Comparison of ENCODE assay signal across 8 cellular contexts in genomic region chr16:68236804-68237242, GRCh38. TPM values are rescaled to one million over a fixed set of nuclear protein-coding genes. Genes with fewer than 3 reads are reported as not detected.
DNase-seq lines count a peak whose midpoint lies in the region; ATAC-seq, FAIRE-seq and TF ChIP-seq lines count a peak whose summit lies in the region.

No MANE protein-coding gene starts in this region.

- H3K4me2 ChIP-seq in A549 = peak overlapping the region; percentile 79

- H3K27ac ChIP-seq in A549 (peak overlapping the region; percentile 82 to 92), HEK293 (ENCODE audit: extremely low read depth, low read depth, low read length) (peak overlapping the region; percentile 75), transverse colon (peak overlapping the region; percentile 91 to 94 (median 92))

- no peak; a peak in 1 of 6 replicates for ATAC-seq in A549

- TF ChIP-seq EP300 in A549 (IDR thresholded peaks at IDR 0.05) (no peak), transverse colon (IDR thresholded peaks at IDR 0.05; ENCODE audit: low read depth) (no peak)

- in situ Hi-C loops in transverse colon (cut with MboI; ENCODE audit: low pct_ligation_motif_present in 1 of 4, low pct_unique_long_range_greater_than_20kb in 1 of 4, low sequenced_read_pairs in 3 of 4) = loop anchor here in 1 of 4 donors (25.0 kb wide), 1 partner anchor 150 kb away; the partner anchor contains the start of gene NFATC3

- DNase-seq in A549 (ENCODE audit: low read depth in 1 of 2, low spot score in 1 of 2) (no peak), lower leg skin (ENCODE audit: low spot score in 2 of 2) (no peak), transverse colon (peak; percentile 38), NOMO-1 treated with dmso at 0.1 percent for 144 hours (lab: John Stamatoyannopoulos, UW; ENCODE audit: unreplicated experiment) (no peak), NOMO-1 treated with DMSO at 0.1 percent for 48 hours (lab: John Stamatoyannopoulos, UW; ENCODE audit: unreplicated experiment) (no peak), medulla oblongata (ENCODE audit: extremely low spot score) (no peak)

- H3K36me3 ChIP-seq in HEK293 (ENCODE audit: control insufficient read depth in 2 of 2, insufficient read depth in 1 of 2, low read length in 2 of 2) = peaks cover 0 to 14% of the 10 kb centered on the region in 2 experiments; a peak in 1 of 3 replicates
- H3K36me3 ChIP-seq in transverse colon = no peaks in the 10 kb centered on the region

- FAIRE-seq in A549 (lab: Jason Lieb, UNC) = no peak

- WGBS in A549 (ENCODE audit: missing lambda C conversion rate) = 87% methylated on average over 21 of the region's 21 CpGs
- 14 to 17% methylated on average over 21 of the region's 21 CpGs for WGBS in lower leg skin, 2 donors
- 22% methylated on average over 20 of the region's 21 CpGs; no CpG with 5 or more reads in 1 of the 2 donors for WGBS in transverse colon (ENCODE audit: low coverage in 1 of 2), 2 donors

- no peak for TF ChIP-seq RAD21 in A549 (conservative IDR thresholded peaks at IDR 0.05 in 1 of 2, IDR thresholded peaks at IDR 0.05 in 1 of 2)

- H3K4me3 ChIP-seq in A549 (peak overlapping the region; percentile 45), HEK293 (ENCODE audit: low read depth, low read length) (peak overlapping the region; percentile 34; the same call in 1 of the 2 replicates), lower leg skin (ENCODE audit: low read depth, poor library complexity, severe bottlenecking) (peak overlapping the region; percentile 42), transverse colon (peak overlapping the region; percentile 33 to 62 (median 48))

- CTCF ChIA-PET in A549 (lab: Yijun Ruan, JAX) = interaction anchor here (0.8 to 2.9 kb wide), 3 partner anchors 9 to 146 kb away, joined by 4 to 11 read pairs (median 5); no protein-coding TSS in a partner anchor
- CTCF ChIA-PET in HEK293 (lab: Yijun Ruan, JAX) = interaction anchor here (0.7 to 1.5 kb wide), 6 partner anchors 25 to 274 kb away, joined by 3 to 5 read pairs (median 3); partner anchors contain the start of gene SLC7A6

- intact Hi-C loops in lower leg skin (cut with DNase I; ENCODE audit: low total_unique reads) (loop anchor here (10.0 kb wide), 1 partner anchor 152 kb away; the partner anchor contains the start of gene NFATC3), transverse colon (cut with DNase I; ENCODE audit: low total_unique reads) (loop anchor here (10.0 kb wide), 1 partner anchor 152 kb away; the partner anchor contains the start of gene NFATC3)

- H3K27ac Mint-ChIP-seq in brain = peak overlapping the region; percentile 69 to 85 (median 78)

- no peaks in the 10 kb centered on the region for H3K36me3 Mint-ChIP-seq in brain

- H3K4me1 ChIP-seq in A549 = peaks cover 15% of the 10 kb centered on the region
- H3K4me1 ChIP-seq in HEK293 (ENCODE audit: control insufficient read depth, insufficient read depth, low read length) = peaks cover 7% of the 10 kb centered on the region; the same call in 1 of the 2 replicates
- H3K4me1 ChIP-seq in transverse colon = peaks cover 11 to 57% (median 39%) of the 10 kb centered on the region in 4 donors

- POLR2A ChIA-PET in A549 (lab: Yijun Ruan, JAX) = interaction anchor here (0.5 to 1.8 kb wide), 11 partner anchors 9 to 284 kb away, joined by 3 to 29 read pairs (median 4); partner anchors contain the start of genes NFATC3, PLA2G15, PRMT7 and SLC7A6
- POLR2A ChIA-PET in HEK293 (lab: Yijun Ruan, JAX) = interaction anchor here (0.8 to 3.3 kb wide), 13 partner anchors 8 to 301 kb away, joined by 3 to 34 read pairs (median 9); partner anchors contain the start of genes DDX28, DUS2, NFATC3 and PLA2G15

- H3K27me3 Mint-ChIP-seq in brain = peaks cover 48% of the 10 kb centered on the region

- H3K9me3 ChIP-seq in A549 = no peaks in the 10 kb centered on the region
- H3K9me3 ChIP-seq in HEK293 (ENCODE audit: control insufficient read depth, insufficient read depth, low read depth, low read length) = no peaks in the 10 kb centered on the region
- H3K9me3 ChIP-seq in transverse colon = no peaks in the 10 kb centered on the region

- no peak for TF ChIP-seq POLR2A in A549 (IDR thresholded peaks at IDR 0.05; ENCODE audit: low read length)
- TF ChIP-seq POLR2A in lower leg skin (IDR thresholded peaks at IDR 0.05) = no peak
- TF ChIP-seq POLR2A in transverse colon (IDR thresholded peaks at IDR 0.05) = no peak

- peak overlapping the region; percentile 85 to 94 (median 89) for H3K4me3 Mint-ChIP-seq in brain

- H3K4me1 Mint-ChIP-seq in brain = peaks cover 19% of the 10 kb centered on the region

- H3K9me3 Mint-ChIP-seq in brain = peaks cover 0 to 5% (median 0%) of the 10 kb centered on the region in 5 experiments

- no peaks in the 10 kb centered on the region for H3K27me3 ChIP-seq in transverse colon

- no peak for TF ChIP-seq CTCF in A549 (IDR thresholded peaks at IDR 0.05)
- TF ChIP-seq CTCF in HEK293 (tag by site-specific recombination; IDR thresholded peaks at IDR 0.05) = no peak
- no peak for TF ChIP-seq CTCF in brain (conservative IDR thresholded peaks at IDR 0.05)
- TF ChIP-seq CTCF in lower leg skin (IDR thresholded peaks at IDR 0.05) = no peak
- no peak for TF ChIP-seq CTCF in transverse colon (IDR thresholded peaks at IDR 0.05)

TF ChIP-seq in A549, 52 proteins besides CTCF, POLR2A, EP300 and RAD21:
- TF ChIP-seq EHF (CRISPR knock-in tag; IDR thresholded peaks at IDR 0.05) = no peak
- TF ChIP-seq FOXS1 (CRISPR knock-in tag; IDR thresholded peaks at IDR 0.05) = no peak

TF ChIP-seq in HEK293, 187 proteins besides CTCF, POLR2A, EP300 and RAD21:
- 0 out of 2 replicates have a peak, but pooled peaks have one; percentile 3 for TF ChIP-seq GLIS2 (tag by site-specific recombination; IDR thresholded peaks at IDR 0.05)
- peak; percentile 35; the same call in 1 of the 2 replicates for TF ChIP-seq ZNF394 (tag by site-specific recombination; IDR thresholded peaks at IDR 0.05; ENCODE audit: borderline replicate concordance)
- no peak for TF ChIP-seq TRIM28 (IDR thresholded peaks at IDR 0.05; ENCODE audit: borderline replicate concordance, low read length)
- TF ChIP-seq ZNF24 (tag by site-specific recombination; IDR thresholded peaks at IDR 0.05) = 0 out of 2 replicates have a peak, but pooled peaks have one; percentile 41
- peak; percentile 78; the same call in 1 of the 2 replicates for TF ChIP-seq PRDM1 (tag by site-specific recombination; IDR thresholded peaks at IDR 0.05)
TF ChIP-seq in HEK293: peak in this region for 4.

RNA-seq across cellular contexts. Expression of gene ESRP2, which starts 0.9 kb away (rescaled TPM):
- 0.04 and 0.08 TPM in 2 replicates for polyA plus RNA-seq in A549 (2011; rRNA removed)
- 0.05 and 0.08 TPM in 2 replicates for polyA plus RNA-seq in A549 (2012; cell fraction: cytosol; rRNA removed)
- polyA plus RNA-seq in A549 (2012; cell fraction: nucleus; rRNA removed) = 0.26 and 0.32 TPM in 2 replicates
- 0.07 to 0.10 TPM (median 0.09 TPM) in 3 replicates for polyA plus RNA-seq in A549 (2017; fragmentation: RNase III; extraction: RNeasy Plus Mini Kit Qiagen cat#74134 plus additional on column Dnase treatment)
- polyA minus RNA-seq in A549 (2011; rRNA and poly(A)+ RNA removed) = 0.19 and 0.33 TPM in 2 replicates
- polyA plus RNA-seq in brain (ENCODE audit: insufficient read depth, low read depth, low replicate concordance) = 1.8 TPM
- 100 to 1,000 TPM in 2 of 4 donors, 10 to 100 TPM in 2; 84.3 to 120 (median 97.2) TPM for total RNA-seq in lower leg skin
- 10 to 100 TPM; 61.3 to 87.5 (median 77.2) TPM for total RNA-seq in transverse colon

RNA-seq across cellular contexts. Expression of gene PLA2G15, which starts 8.3 kb away (rescaled TPM):
- 4.8 and 5.7 TPM in 2 replicates for polyA plus RNA-seq in A549 (2011; rRNA removed)
- polyA plus RNA-seq in A549 (2012; cell fraction: cytosol; rRNA removed) = 6.9 and 8.6 TPM in 2 replicates
- polyA plus RNA-seq in A549 (2012; cell fraction: nucleus; rRNA removed) = 17.3 and 18.5 TPM in 2 replicates
- polyA plus RNA-seq in A549 (2017; fragmentation: RNase III; extraction: RNeasy Plus Mini Kit Qiagen cat#74134 plus additional on column Dnase treatment) = 7.5 to 8.7 TPM (median 7.7 TPM) in 3 replicates
- 4.3 and 5.6 TPM in 2 replicates for polyA minus RNA-seq in A549 (2011; rRNA and poly(A)+ RNA removed)
- polyA plus RNA-seq in brain (ENCODE audit: insufficient read depth, low read depth, low replicate concordance) = 12.2 TPM
- total RNA-seq in lower leg skin = 10 to 100 TPM; 16.4 to 28.6 (median 22.3) TPM
- total RNA-seq in transverse colon = 10 to 100 TPM in 3 of 4 donors, 1 to 10 TPM in 1; 9.6 to 18.2 (median 15.0) TPM

RNA-seq across cellular contexts. Expression of gene SLC7A6, which starts 27.5 kb away (rescaled TPM):
- 32.9 and 45.3 TPM in 2 replicates for polyA plus RNA-seq in A549 (2011; rRNA removed)
- polyA plus RNA-seq in A549 (2012; cell fraction: cytosol; rRNA removed) = 20.8 and 31.4 TPM in 2 replicates
- 81.4 and 119 TPM in 2 replicates for polyA plus RNA-seq in A549 (2012; cell fraction: nucleus; rRNA removed)
- polyA plus RNA-seq in A549 (2017; fragmentation: RNase III; extraction: RNeasy Plus Mini Kit Qiagen cat#74134 plus additional on column Dnase treatment) = 29.1 to 35.9 TPM (median 31.1 TPM) in 3 replicates
- polyA minus RNA-seq in A549 (2011; rRNA and poly(A)+ RNA removed) = 72.8 and 105 TPM in 2 replicates
- polyA plus RNA-seq in brain (ENCODE audit: insufficient read depth, low read depth, low replicate concordance) = 4.8 TPM
- total RNA-seq in lower leg skin = 10 to 100 TPM; 23.4 to 55.6 (median 37.4) TPM
- total RNA-seq in transverse colon = 100 to 1,000 TPM in 1 of 4 donors, 10 to 100 TPM in 3; 20.6 to 145 (median 31.4) TPM
